ENCODE assay signal across 21 cellular contexts in the genomic region with DNA sequence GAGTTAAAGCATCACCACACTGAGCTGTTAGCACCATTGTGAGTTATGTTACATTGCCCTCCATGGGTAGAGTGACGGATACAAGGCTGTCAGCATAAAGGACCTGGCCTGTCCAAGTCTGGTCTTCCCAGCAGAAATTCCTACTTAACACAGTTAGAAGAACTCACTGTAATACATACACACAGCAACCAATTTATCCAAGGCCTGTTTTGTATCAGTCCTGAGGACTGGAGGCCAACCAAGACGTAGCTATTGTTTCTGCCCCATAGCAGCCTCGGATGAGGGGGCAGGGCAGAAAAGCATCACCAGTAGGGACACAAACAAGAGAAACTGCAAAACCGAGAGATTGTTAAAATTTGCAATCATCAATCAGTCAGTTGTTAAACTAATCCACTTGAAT.
DNase-seq lines count a peak whose midpoint lies in the region; ATAC-seq and TF ChIP-seq lines count a peak whose summit lies in the region.
"Had no signal": no experiment of that assay in that cellular context is flagged by ENCODE, and none has a peak within 500 bp of the region (broad histone marks: within the 10 kb centered on the region; RNA-seq: fewer than 3 reads in every experiment).

No MANE protein-coding gene starts in this region.

- no peak overlapping the region for H3K4me3 ChIP-seq in ectodermal cell (ENCODE audit: insufficient read depth, low read depth, low read length)
- no peak overlapping the region for H3K4me3 ChIP-seq in rectal smooth muscle tissue (ENCODE audit: low read length)
- H3K4me3 ChIP-seq in tibial nerve = no peak overlapping the region
- H3K4me3 ChIP-seq: BLaER1 treated with 17β-estradiol and CSF1 and Interleukin-3, amounts not matched to agents 10 nM and 100 nM; Peyer's patch had no signal

- TF ChIP-seq EP300 in tibial nerve (IDR thresholded peaks at IDR 0.05) = no peak

- peak overlapping the region; percentile 81 for H3K27ac Mint-ChIP-seq in nephron progenitor cell
- H3K27ac Mint-ChIP-seq: CD8-positive, alpha-beta T cell had no signal

- peaks cover 50% of the 10 kb centered on the region for H3K4me1 Mint-ChIP-seq in nephron progenitor cell

- H3K36me3 ChIP-seq in ectodermal cell (ENCODE audit: control insufficient read depth, insufficient read depth, low read length) (no peaks in the 10 kb centered on the region), rectal smooth muscle tissue (ENCODE audit: control insufficient read depth, insufficient read depth, low read length) (no peaks in the 10 kb centered on the region), tibial nerve (no peaks in the 10 kb centered on the region)
- H3K36me3 ChIP-seq: BLaER1 treated with 17β-estradiol and CSF1 and Interleukin-3, amounts not matched to agents 10 nM and 100 nM; Peyer's patch had no signal

- H3K9me3 ChIP-seq in ectodermal cell (ENCODE audit: control insufficient read depth, low read length) (no peaks in the 10 kb centered on the region), tibial nerve (no peaks in the 10 kb centered on the region)
- H3K9me3 ChIP-seq: BLaER1 treated with 17β-estradiol and CSF1 and Interleukin-3, amounts not matched to agents 10 nM and 100 nM; Peyer's patch had no signal

- no peaks in the 10 kb centered on the region for H3K27me3 ChIP-seq in ectodermal cell (ENCODE audit: control insufficient read depth, insufficient read depth, low read length, poor library complexity, severe bottlenecking)
- no peaks in the 10 kb centered on the region for H3K27me3 ChIP-seq in rectal smooth muscle tissue (ENCODE audit: control insufficient read depth, insufficient read depth, low read length)
- no peaks in the 10 kb centered on the region for H3K27me3 ChIP-seq in tibial nerve
- H3K27me3 ChIP-seq: BLaER1 treated with 17β-estradiol and CSF1 and Interleukin-3, amounts not matched to agents 10 nM and 100 nM; Peyer's patch had no signal

- H3K4me1 ChIP-seq in ectodermal cell (ENCODE audit: control insufficient read depth, insufficient read depth, low read length) (no peaks in the 10 kb centered on the region), rectal smooth muscle tissue (ENCODE audit: control insufficient read depth, insufficient read depth, low read length) (peaks cover 6% of the 10 kb centered on the region), tibial nerve (peaks cover 0 to 13% (median 0%) of the 10 kb centered on the region in 4 donors)
- H3K4me1 ChIP-seq: BLaER1 treated with 17β-estradiol and CSF1 and Interleukin-3, amounts not matched to agents 10 nM and 100 nM; Peyer's patch had no signal

- no peak for ATAC-seq in GM18873 (IDR thresholded peaks at IDR 0.05; ENCODE audit: low FRiP score, unreplicated experiment)
- ATAC-seq: CD8-positive, alpha-beta T cell; HCT116 had no signal

- no peak for TF ChIP-seq POLR2A in tibial nerve (IDR thresholded peaks at IDR 0.05)

- H3K9ac ChIP-seq in rectal smooth muscle tissue (ENCODE audit: low read length) = no peak overlapping the region
- H3K9ac ChIP-seq: BLaER1 treated with 17β-estradiol and CSF1 and Interleukin-3, amounts not matched to agents 10 nM and 100 nM; KMS-11 had no signal

- no peaks in the 10 kb centered on the region for H3K9me3 Mint-ChIP-seq in nephron progenitor cell
- H3K9me3 Mint-ChIP-seq: CD8-positive, alpha-beta T cell had no signal

- H3K27ac ChIP-seq in ectodermal cell (ENCODE audit: insufficient read depth, low read depth, low read length, poor library complexity, severe bottlenecking) (peak overlapping the region; percentile 51), rectal smooth muscle tissue (ENCODE audit: low read depth, low read length) (peak overlapping the region; percentile 78), tibial nerve (peak overlapping the region in 2 of 4 donors; percentile 25 to 48)
- H3K27ac ChIP-seq: BLaER1 treated with 17β-estradiol and CSF1 and Interleukin-3, amounts not matched to agents 10 nM and 100 nM; KMS-11 had no signal

- 79 to 82% methylated on average over 4 of the region's 4 CpGs for WGBS in ectodermal cell, 2 experiments
- 55% methylated on average over 4 of the region's 4 CpGs for WGBS in tibial nerve, 2 donors

- peaks cover 16% of the 10 kb centered on the region for H3K27me3 Mint-ChIP-seq in nephron progenitor cell (ENCODE audit: low read depth, poor library complexity)

- DNase-seq in nephron progenitor cell (no peak), NK-92 (lab: John Stamatoyannopoulos, UW; ENCODE audit: unreplicated experiment) (no peak), tibial nerve (ENCODE audit: low spot score in 2 of 2) (no peak)
- DNase-seq in activated naive CD4-positive, alpha-beta T cell treated with anti-CD3 and anti-CD28 coated beads, Interleukin-2, amount 50 U/mL, for 16 hours = no peak
- DNase-seq: ACHN; CD8-positive, alpha-beta T cell; DMS153; IMR-90; NCI-H1092 treated with DMSO at 0.1 percent for 48 hours; NCI-H146; NCI-H2029; NCI-H2227 treated with DMSO at 0.1 percent for 48 hours; NCI-H510A; NCI-H774; Peyer's patch had no signal

- TF ChIP-seq CTCF in nephron progenitor cell (IDR thresholded peaks at IDR 0.05) = no peak
- no peak for TF ChIP-seq CTCF in tibial nerve (IDR thresholded peaks at IDR 0.05)

- no peaks in the 10 kb centered on the region for H3K36me3 Mint-ChIP-seq in nephron progenitor cell (ENCODE audit: low read depth)

- peak overlapping the region; percentile 15 for H3K4me3 Mint-ChIP-seq in nephron progenitor cell
- H3K4me3 Mint-ChIP-seq: CD8-positive, alpha-beta T cell had no signal
